23 cellular contexts compared by ENCODE assay signal in the genomic region with DNA sequence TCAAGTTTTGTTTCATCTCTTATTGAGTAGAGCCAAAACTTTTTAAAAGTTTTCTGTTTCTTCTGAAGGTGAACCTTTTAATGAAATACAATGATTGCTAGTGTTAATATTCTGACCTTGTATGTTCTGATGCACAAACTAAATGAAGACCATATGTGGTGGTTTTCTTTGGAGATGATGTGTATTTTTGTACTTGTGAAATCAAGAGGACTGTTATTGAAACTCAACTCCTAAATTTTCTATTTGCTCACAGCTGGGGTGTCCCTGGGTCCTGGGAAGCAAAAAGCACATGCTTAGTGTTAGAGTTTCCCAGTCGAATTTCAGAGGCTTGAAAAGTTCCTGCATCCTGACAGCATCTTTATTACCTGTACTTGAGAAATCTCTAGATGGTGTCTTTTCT.
DNase-seq lines count a peak whose midpoint lies in the region; TF ChIP-seq lines count a peak whose summit lies in the region.
"Had no signal": no experiment of that assay in that cellular context is flagged by ENCODE, and none has a peak within 500 bp of the region (broad histone marks: within the 10 kb centered on the region; RNA-seq: fewer than 3 reads in every experiment).

No MANE protein-coding gene starts in this region.

- TF ChIP-seq CTCF in astrocyte of the spinal cord (IDR thresholded peaks at IDR 0.05; ENCODE audit: low read depth, low read length) (no peak), GM10266 (IDR thresholded peaks at IDR 0.05; ENCODE audit: control insufficient read depth, insufficient read depth, low read depth, missing control alignments) (no peak)

- DNase-seq in GM23248 (peak; percentile 16), astrocyte of the spinal cord (ENCODE audit: low read depth, low spot score) (peak; percentile 58), fibroblast of peridontal ligament (ENCODE audit: extremely low read depth) (peak; percentile 67), Karpas-422 (no peak), C1 segment of cervical spinal cord (lab: John Stamatoyannopoulos, UW) (no peak), GM10266 (ENCODE audit: extremely low spot score) (no peak), HPDE6-E6E7 (ENCODE audit: extremely low spot score) (no peak)
- DNase-seq: Caco-2; CD4-positive, alpha-beta T cell; DND-41; H7; IMR-90; NCI-H1105; NCI-H146; NCI-H2029; NCI-H226; NCI-H510A treated with DMSO at 0.1 percent for 48 hours; NCI-H748 treated with DMSO at 0.1 percent for 48 hours; SHP77 treated with DMSO at 0.1 percent for 48 hours; T-cell had no signal

- H3K4me2 ChIP-seq in GM23248 (ENCODE audit: unreplicated experiment) (no peak overlapping the region), Karpas-422 (ENCODE audit: low read depth, low read length, poor library complexity, severe bottlenecking) (no peak overlapping the region)
- H3K4me2 ChIP-seq: A549, KMS-11 had no signal

- no peaks in the 10 kb centered on the region for H3K27me3 ChIP-seq in GM23248 (replicated peaks; ENCODE audit: insufficient read depth)
- no peaks in the 10 kb centered on the region for H3K27me3 ChIP-seq in Karpas-422 (ENCODE audit: low read length)

- H3K9ac ChIP-seq in GM23248 = no peak overlapping the region
- H3K9ac ChIP-seq in Karpas-422 (ENCODE audit: low read length) = no peak overlapping the region
- H3K9ac ChIP-seq: KMS-11 had no signal

- 0 to 7% methylated on average over 1 of the region's 1 CpG for WGBS in GM23248 (ENCODE audit: low coverage in 1 of 2, low lambda C conversion rate in 2 of 2, missing lambda C conversion rate in 2 of 2), 2 experiments

- H3K4me3 ChIP-seq in GM23248 = no peak overlapping the region
- no peak overlapping the region for H3K4me3 ChIP-seq in astrocyte of the spinal cord (ENCODE audit: low read depth, low read length)
- H3K4me3 ChIP-seq in Karpas-422 (ENCODE audit: low read length) = no peak overlapping the region
- H3K4me3 ChIP-seq: A549 had no signal

- in situ Hi-C loops in GM23248 (cut with MboI) (no loop called here), astrocyte of the spinal cord (cut with HindIII; ENCODE audit: low sequenced_read_pairs) (no loop called here)

- no peak overlapping the region for H2AFZ ChIP-seq in GM23248
- no peak overlapping the region for H2AFZ ChIP-seq in Karpas-422 (ENCODE audit: low read length)

- no peaks in the 10 kb centered on the region for H3K36me3 ChIP-seq in GM23248 (ENCODE audit: low read depth)
- no peaks in the 10 kb centered on the region for H3K36me3 ChIP-seq in Karpas-422 (ENCODE audit: insufficient read depth, low read length)

- H3K27ac ChIP-seq in GM23248 (no peak overlapping the region), Karpas-422 (ENCODE audit: low read length) (no peak overlapping the region)
- H3K27ac ChIP-seq: A549, KMS-11, RWPE1 had no signal

- no peaks in the 10 kb centered on the region for H3K9me2 ChIP-seq in GM23248 (ENCODE audit: insufficient read depth)
- no peaks in the 10 kb centered on the region for H3K9me2 ChIP-seq in Karpas-422 (replicated peaks; ENCODE audit: insufficient read depth, low read length)

- H3K9me3 ChIP-seq in GM23248 (ENCODE audit: low read depth) (no peaks in the 10 kb centered on the region), Karpas-422 (ENCODE audit: low read length) (no peaks in the 10 kb centered on the region)
- H3K9me3 ChIP-seq: A549, Caco-2 had no signal

- no peaks in the 10 kb centered on the region for H3K4me1 ChIP-seq in GM23248 (ENCODE audit: insufficient read depth)
- H3K4me1 ChIP-seq in Karpas-422 (ENCODE audit: low read length) = no peaks in the 10 kb centered on the region
- H3K4me1 ChIP-seq: A549, Caco-2 had no signal

- no peaks in the 10 kb centered on the region for H4K20me1 ChIP-seq in GM23248 (ENCODE audit: insufficient read depth)
- no peaks in the 10 kb centered on the region for H4K20me1 ChIP-seq in Karpas-422 (ENCODE audit: insufficient read depth, low read depth, low read length)

- H3K79me2 ChIP-seq in GM23248 (ENCODE audit: insufficient read depth) (no peaks in the 10 kb centered on the region), Karpas-422 (ENCODE audit: low read length) (no peaks in the 10 kb centered on the region)

- H3F3A ChIP-seq in GM23248 (ENCODE audit: insufficient read depth) = no peaks in the 10 kb centered on the region

Comparison
In these comparisons a context has a peak if more than half of its experiments do, and no peak if none do; other contexts are left out.
1. DNase-seq: peak in GM23248 (single experiment), astrocyte of the spinal cord (single experiment) and fibroblast of peridontal ligament (single experiment); none in Karpas-422 (single experiment), C1 segment of cervical spinal cord (0 of 14), GM10266 (single experiment) and HPDE6-E6E7 (single experiment).